ENCODE assay signal across 1 cellular context in genomic region chr5:10595678-10596309, GRCh38.
TF ChIP-seq lines count a peak whose summit lies in the region.

No MANE protein-coding gene starts in this region.

TF ChIP-seq in SK-N-SH, 30 proteins besides CTCF, POLR2A, EP300 and RAD21 (continued from another document):
- TF ChIP-seq, protein P1, sequence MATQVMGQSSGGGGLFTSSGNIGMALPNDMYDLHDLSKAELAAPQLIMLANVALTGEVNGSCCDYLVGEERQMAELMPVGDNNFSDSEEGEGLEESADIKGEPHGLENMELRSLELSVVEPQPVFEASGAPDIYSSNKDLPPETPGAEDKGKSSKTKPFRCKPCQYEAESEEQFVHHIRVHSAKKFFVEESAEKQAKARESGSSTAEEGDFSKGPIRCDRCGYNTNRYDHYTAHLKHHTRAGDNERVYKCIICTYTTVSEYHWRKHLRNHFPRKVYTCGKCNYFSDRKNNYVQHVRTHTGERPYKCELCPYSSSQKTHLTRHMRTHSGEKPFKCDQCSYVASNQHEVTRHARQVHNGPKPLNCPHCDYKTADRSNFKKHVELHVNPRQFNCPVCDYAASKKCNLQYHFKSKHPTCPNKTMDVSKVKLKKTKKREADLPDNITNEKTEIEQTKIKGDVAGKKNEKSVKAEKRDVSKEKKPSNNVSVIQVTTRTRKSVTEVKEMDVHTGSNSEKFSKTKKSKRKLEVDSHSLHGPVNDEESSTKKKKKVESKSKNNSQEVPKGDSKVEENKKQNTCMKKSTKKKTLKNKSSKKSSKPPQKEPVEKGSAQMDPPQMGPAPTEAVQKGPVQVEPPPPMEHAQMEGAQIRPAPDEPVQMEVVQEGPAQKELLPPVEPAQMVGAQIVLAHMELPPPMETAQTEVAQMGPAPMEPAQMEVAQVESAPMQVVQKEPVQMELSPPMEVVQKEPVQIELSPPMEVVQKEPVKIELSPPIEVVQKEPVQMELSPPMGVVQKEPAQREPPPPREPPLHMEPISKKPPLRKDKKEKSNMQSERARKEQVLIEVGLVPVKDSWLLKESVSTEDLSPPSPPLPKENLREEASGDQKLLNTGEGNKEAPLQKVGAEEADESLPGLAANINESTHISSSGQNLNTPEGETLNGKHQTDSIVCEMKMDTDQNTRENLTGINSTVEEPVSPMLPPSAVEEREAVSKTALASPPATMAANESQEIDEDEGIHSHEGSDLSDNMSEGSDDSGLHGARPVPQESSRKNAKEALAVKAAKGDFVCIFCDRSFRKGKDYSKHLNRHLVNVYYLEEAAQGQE (IDR thresholded peaks at IDR 0.05; ENCODE audit: low read depth, low read length): no peak
- TF ChIP-seq USF1 (IDR thresholded peaks at IDR 0.05; ENCODE audit: borderline replicate concordance, low read depth): no peak
- peak; percentile 59 for TF ChIP-seq MAX (IDR thresholded peaks at IDR 0.05; ENCODE audit: low read depth)
- TF ChIP-seq FOXM1 (IDR thresholded peaks at IDR 0.05; ENCODE audit: low read depth): no peak
- no peak for TF ChIP-seq GABPA (IDR thresholded peaks at IDR 0.05; ENCODE audit: low read depth)
- TF ChIP-seq JUND (IDR thresholded peaks at IDR 0.05): peak; percentile 83
- TF ChIP-seq MEF2A (IDR thresholded peaks at IDR 0.05; ENCODE audit: borderline replicate concordance, low read depth): no peak
- 0 out of 2 replicates have a peak, but pooled peaks have one; percentile 36 for TF ChIP-seq TEAD4 (IDR thresholded peaks at IDR 0.05; ENCODE audit: borderline replicate concordance, insufficient read depth)
- no peak for TF ChIP-seq POLR2AphosphoS5 (IDR thresholded peaks at IDR 0.05; ENCODE audit: low read depth, low read length)
- no peak for TF ChIP-seq RFX5 (IDR thresholded peaks at IDR 0.05; ENCODE audit: low read length)
- TF ChIP-seq RCOR1 (IDR thresholded peaks at IDR 0.05; ENCODE audit: low read length): no peak
- TF ChIP-seq IRF3 (IDR thresholded peaks at IDR 0.05; ENCODE audit: low read depth, low read length): no peak
- TF ChIP-seq EZH2phosphoT487 (IDR thresholded peaks at IDR 0.05; ENCODE audit: borderline replicate concordance, low read depth): no peak
- TF ChIP-seq MXI1 (IDR thresholded peaks at IDR 0.05; ENCODE audit: low read depth, low read length): no peak
- no peak for TF ChIP-seq FOXJ3 (CRISPR knock-in tag; IDR thresholded peaks at IDR 0.05)
- no peak for TF ChIP-seq GATA2 (CRISPR knock-in tag; IDR thresholded peaks at IDR 0.05)
- TF ChIP-seq TCF12 (IDR thresholded peaks at IDR 0.05): peak; percentile 77
